ENCODE assay signal across 8 cellular contexts in genomic region chr3:97971679-97972567, GRCh38. TPM values are rescaled to one million over a fixed set of nuclear protein-coding genes. Genes with fewer than 3 reads are reported as not detected.
A peak's percentile ranks its signal among the peaks of the same experiment; 100 is the strongest.
DNase-seq lines count a peak whose midpoint lies in the region; ATAC-seq and TF ChIP-seq lines count a peak whose summit lies in the region.

RIOX2 (minus strand) TSS chr3:97972431; CDS start chr3:97967593, 4,838 bp downstream.

- peak in 1 of 2 donors; percentile 18 for TF ChIP-seq POLR2A in Peyer's patch (IDR thresholded peaks at IDR 0.05)

- H3K9me3 Mint-ChIP-seq in natural killer cell treated with Interleukin-12 subunit alpha and Interleukin-12 subunit beta and Interleukin-15 and Interleukin-18, amount 100 ng/mL, for 72 hours: no peaks in the 10 kb centered on the region
- no peaks in the 10 kb centered on the region for H3K9me3 Mint-ChIP-seq in stimulated activated naive CD8-positive, alpha-beta T cell treated with anti-CD3 and anti-CD28 coated beads, Interleukin-15, Interleukin-2, amounts not matched to agents 100 ng/mL and 50 ng/mL, for 24 hours

- H3K27me3 Mint-ChIP-seq in natural killer cell treated with Interleukin-12 subunit alpha and Interleukin-12 subunit beta and Interleukin-15 and Interleukin-18, amount 100 ng/mL, for 72 hours: no peaks in the 10 kb centered on the region
- no peaks in the 10 kb centered on the region for H3K27me3 Mint-ChIP-seq in stimulated activated naive CD8-positive, alpha-beta T cell treated with anti-CD3 and anti-CD28 coated beads, Interleukin-15, Interleukin-2, amounts not matched to agents 100 ng/mL and 50 ng/mL, for 24 hours

- H3K36me3 Mint-ChIP-seq in natural killer cell treated with Interleukin-12 subunit alpha and Interleukin-12 subunit beta and Interleukin-15 and Interleukin-18, amount 100 ng/mL, for 72 hours: peaks cover 2% of the 10 kb centered on the region
- peaks cover 29% of the 10 kb centered on the region for H3K36me3 Mint-ChIP-seq in stimulated activated naive CD8-positive, alpha-beta T cell treated with anti-CD3 and anti-CD28 coated beads, Interleukin-15, Interleukin-2, amounts not matched to agents 100 ng/mL and 50 ng/mL, for 24 hours (ENCODE audit: low read depth)

- peak; percentile 93 for DNase-seq in DMS 273 (lab: John Stamatoyannopoulos, UW; ENCODE audit: unreplicated experiment)
- peak; percentile 60 for DNase-seq in HT1080 (ENCODE audit: low read depth)
- DNase-seq in Peyer's patch: peak; percentile 72 to 87 (median 84)
- DNase-seq in activated T-helper 1 cell treated with Interleukin-2 at 50 U/mL for 16 hours (ENCODE audit: low read depth): peak; percentile 61
- peak; percentile 67 for DNase-seq in fibroblast of mammary gland (ENCODE audit: low read depth)
- peak; percentile 80 for DNase-seq in natural killer cell treated with Interleukin-12 subunit alpha and Interleukin-12 subunit beta and Interleukin-15 and Interleukin-18, amount 100 ng/mL, for 72 hours (ENCODE audit: low spot score)

- H3K4me1 Mint-ChIP-seq in natural killer cell treated with Interleukin-12 subunit alpha and Interleukin-12 subunit beta and Interleukin-15 and Interleukin-18, amount 100 ng/mL, for 72 hours (ENCODE audit: low read depth in 2 of 2): peaks cover 23 to 40% of the 10 kb centered on the region in 2 donors
- peaks cover 67% of the 10 kb centered on the region for H3K4me1 Mint-ChIP-seq in stimulated activated naive CD8-positive, alpha-beta T cell treated with anti-CD3 and anti-CD28 coated beads, Interleukin-15, Interleukin-2, amounts not matched to agents 100 ng/mL and 50 ng/mL, for 24 hours (ENCODE audit: low read depth)

- H3K27ac Mint-ChIP-seq in natural killer cell treated with Interleukin-12 subunit alpha and Interleukin-12 subunit beta and Interleukin-15 and Interleukin-18, amount 100 ng/mL, for 72 hours: peak within 1 kb of the TSS; percentile 76 to 89
- peak within 1 kb of the TSS; percentile 100 for H3K27ac Mint-ChIP-seq in stimulated activated naive CD8-positive, alpha-beta T cell treated with anti-CD3 and anti-CD28 coated beads, Interleukin-15, Interleukin-2, amounts not matched to agents 100 ng/mL and 50 ng/mL, for 24 hours

- H3K27me3 ChIP-seq in Peyer's patch: no peaks in the 10 kb centered on the region

- peak within 1 kb of the TSS; percentile 97 for H3K4me3 Mint-ChIP-seq in natural killer cell treated with Interleukin-12 subunit alpha and Interleukin-12 subunit beta and Interleukin-15 and Interleukin-18, amount 100 ng/mL, for 72 hours
- H3K4me3 Mint-ChIP-seq in stimulated activated naive CD8-positive, alpha-beta T cell treated with anti-CD3 and anti-CD28 coated beads, Interleukin-15, Interleukin-2, amounts not matched to agents 100 ng/mL and 50 ng/mL, for 24 hours: peak within 1 kb of the TSS; percentile 99

- peaks cover 0 to 12% (median 0%) of the 10 kb centered on the region in 4 donors for H3K4me1 ChIP-seq in Peyer's patch

- peak within 1 kb of the TSS; percentile 78 to 92 (median 84) for H3K27ac ChIP-seq in Peyer's patch

- H3K9me3 ChIP-seq in Peyer's patch: no peaks in the 10 kb centered on the region

- no peaks in the 10 kb centered on the region for H3K36me3 ChIP-seq in Peyer's patch

- TF ChIP-seq CTCF in Peyer's patch (IDR thresholded peaks at IDR 0.05) (peak in 1 of 6 experiments; percentile 23), fibroblast of mammary gland (conservative IDR thresholded peaks at IDR 0.05; ENCODE audit: control insufficient read depth, insufficient read depth, low read depth, low read length) (no peak)

- H3K4me3 ChIP-seq in Peyer's patch (peak within 1 kb of the TSS; percentile 81 to 92 (median 88)), fibroblast of mammary gland (ENCODE audit: control insufficient read depth, low read depth, low read length) (peak within 1 kb of the TSS; percentile 68)

- ATAC-seq in GM21360 (IDR thresholded peaks at IDR 0.05; ENCODE audit: unreplicated experiment): peak; percentile 84
- peak; percentile 95 to 96 for ATAC-seq in natural killer cell treated with Interleukin-12 subunit alpha and Interleukin-12 subunit beta and Interleukin-15 and Interleukin-18, amount 100 ng/mL, for 72 hours

RNA-seq across cellular contexts. Expression of gene RIOX2, which starts in this region (rescaled TPM):
- 39.4 and 43.1 TPM in 2 replicates for total RNA-seq in HT1080 (2014; rRNA removed; shearing (Covaris generic))
- 23.8 and 26.5 TPM in 2 replicates for polyA plus RNA-seq in HT1080 (2015; cell fraction: cytosol; rRNA removed)
- polyA plus RNA-seq in HT1080 (2015; cell fraction: nucleus; rRNA removed): 33.2 and 40.0 TPM in 2 replicates
- total RNA-seq in Peyer's patch: 10 to 100 TPM in 3 of 4 donors, 1 to 10 TPM in 1; 9.3 to 50.3 (median 12.6) TPM
- 10 to 100 TPM; 22.0 to 50.2 TPM for total RNA-seq in natural killer cell treated with Interleukin-12 subunit alpha and Interleukin-12 subunit beta and Interleukin-15 and Interleukin-18, amount 100 ng/mL, for 72 hours

Comparison
In these comparisons a context has a peak if more than half of its experiments do, and no peak if none do; other contexts are left out.
1. Peak in every context shown above with its lines: DNase-seq, ATAC-seq, H3K4me3 ChIP-seq and H3K27ac ChIP-seq.